Comparison of ENCODE assay signal across 23 cellular contexts in genomic region chr10:42780456-42780855, GRCh38. TPM values are rescaled to one million over a fixed set of nuclear protein-coding genes. Genes with fewer than 3 reads are reported as not detected.
DNase-seq lines count a peak whose midpoint lies in the region; ATAC-seq and TF ChIP-seq lines count a peak whose summit lies in the region.
"Had no signal": no experiment of that assay in that cellular context is flagged by ENCODE, and none has a peak within 500 bp of the region (broad histone marks: within the 10 kb centered on the region; RNA-seq: fewer than 3 reads in every experiment).

No MANE protein-coding gene starts in this region.

- H3K9me3 ChIP-seq in CD4-positive, CD25-positive, alpha-beta regulatory T cell (ENCODE audit: control insufficient read depth in 2 of 2, low read length in 2 of 2), result no peaks in the 10 kb centered on the region
- H3K9me3 ChIP-seq in lower lobe of right lung (no peaks in the 10 kb centered on the region), esophagus muscularis mucosa (no peaks in the 10 kb centered on the region)
- H3K9me3 ChIP-seq: BLaER1, stomach, upper lobe of right lung had no signal

- 91% methylated on average over 4 of the region's 4 CpGs for WGBS in esophagus muscularis mucosa

- H3K27ac ChIP-seq in CD4-positive, CD25-positive, alpha-beta regulatory T cell (ENCODE audit: insufficient read depth, low read length, poor library complexity, severe bottlenecking), result no peak overlapping the region
- H3K27ac ChIP-seq in lower lobe of right lung (no peak overlapping the region), esophagus muscularis mucosa (replicated peaks in 1 of 4) (no peak overlapping the region)
- H3K27ac ChIP-seq: BLaER1, stomach, upper lobe of right lung had no signal

- peaks cover 11% of the 10 kb centered on the region for H3K9me3 Mint-ChIP-seq in activated CD4-positive, alpha-beta T cell treated with anti-CD3 and anti-CD28 coated beads, Interleukin-2, amount 10 ng/mL, durations not matched to agents 24 days and 14 days
- peaks cover 0 to 3% (median 0%) of the 10 kb centered on the region in 7 donors for H3K9me3 Mint-ChIP-seq in CD4-positive, CD25-positive, alpha-beta regulatory T cell
- no peaks in the 10 kb centered on the region for H3K9me3 Mint-ChIP-seq in activated T-helper 17 cell treated with anti-CD3 and anti-CD28 coated beads, Interleukin-2, amount 50 U/mL, for 72 hours
- no peaks in the 10 kb centered on the region for H3K9me3 Mint-ChIP-seq in natural killer cell treated with Interleukin-12 subunit alpha and Interleukin-12 subunit beta and Interleukin-15 and Interleukin-18, amount 100 ng/mL, for 72 hours
- H3K9me3 Mint-ChIP-seq: endodermal cell had no signal

- H3K4me3 Mint-ChIP-seq in activated CD4-positive, alpha-beta T cell treated with anti-CD3 and anti-CD28 coated beads, Interleukin-2, amount 10 ng/mL, durations not matched to agents 24 days and 14 days, result peak overlapping the region; percentile 93
- peak overlapping the region; percentile 95 to 98 (median 96) for H3K4me3 Mint-ChIP-seq in CD4-positive, CD25-positive, alpha-beta regulatory T cell
- peak overlapping the region; percentile 96 for H3K4me3 Mint-ChIP-seq in activated T-helper 17 cell treated with anti-CD3 and anti-CD28 coated beads, Interleukin-2, amount 50 U/mL, for 72 hours
- H3K4me3 Mint-ChIP-seq in natural killer cell treated with Interleukin-12 subunit alpha and Interleukin-12 subunit beta and Interleukin-15 and Interleukin-18, amount 100 ng/mL, for 72 hours, result peak overlapping the region; percentile 97

- no peak for TF ChIP-seq EP300 in esophagus muscularis mucosa (IDR thresholded peaks at IDR 0.05)

- no peaks in the 10 kb centered on the region for H3K27me3 ChIP-seq in CD4-positive, CD25-positive, alpha-beta regulatory T cell (ENCODE audit: control insufficient read depth, insufficient read depth, low read length)
- H3K27me3 ChIP-seq in lower lobe of right lung (ENCODE audit: low read depth) (peaks cover 5% of the 10 kb centered on the region), esophagus muscularis mucosa (peaks cover 0 to 13% (median under 1%) of the 10 kb centered on the region in 4 donors)
- H3K27me3 ChIP-seq: BLaER1, upper lobe of right lung had no signal

- no peak for DNase-seq in activated CD4-positive, alpha-beta T cell treated with anti-CD3 and anti-CD28 coated beads, Interleukin-2, amount 10 ng/mL, durations not matched to agents 24 days and 14 days
- DNase-seq in activated CD4-positive, alpha-beta T cell treated with anti-CD3 and anti-CD28 coated beads, Interleukin-2, amount 50 U/mL, for 48 hours, result no peak
- DNase-seq in CD4-positive, CD25-positive, alpha-beta regulatory T cell, result no peak
- DNase-seq in natural killer cell treated with Interleukin-12 subunit alpha and Interleukin-12 subunit beta and Interleukin-15 and Interleukin-18, amount 100 ng/mL, for 72 hours (ENCODE audit: low spot score), result no peak
- DNase-seq in lower lobe of right lung, result no peak
- no peak for DNase-seq in foreskin fibroblast
- no peak for DNase-seq in esophagus muscularis mucosa (ENCODE audit: extremely low spot score)
- DNase-seq: activated CD8-positive, alpha-beta memory T cell treated with anti-CD3 and anti-CD28 coated beads for 24 hours; activated effector memory CD4-positive, alpha-beta T cell treated with Interleukin-2 at 50 U/mL for 16 hours; DMS153; endodermal cell; GF-D8; H7; head of caudate nucleus; NCI-H1105 treated with DMSO at 0.1 percent for 48 hours; NCI-H524 treated with DMSO at 0.1 percent for 48 hours; posterior cingulate gyrus; stimulated activated CD4-positive, alpha-beta T cell treated with anti-CD3 and anti-CD28 coated beads, Interleukin-1b, Interleukin-23, amount 100 ng/mL, for 48 hours; stomach; upper lobe of right lung had no signal

- peaks cover 8% of the 10 kb centered on the region for H3K36me3 Mint-ChIP-seq in activated CD4-positive, alpha-beta T cell treated with anti-CD3 and anti-CD28 coated beads, Interleukin-2, amount 10 ng/mL, durations not matched to agents 24 days and 14 days (ENCODE audit: low read depth)
- peaks cover 5% of the 10 kb centered on the region for H3K36me3 Mint-ChIP-seq in CD4-positive, CD25-positive, alpha-beta regulatory T cell
- peaks cover 23% of the 10 kb centered on the region for H3K36me3 Mint-ChIP-seq in activated T-helper 17 cell treated with anti-CD3 and anti-CD28 coated beads, Interleukin-2, amount 50 U/mL, for 72 hours (ENCODE audit: low read depth)
- peaks cover 15% of the 10 kb centered on the region for H3K36me3 Mint-ChIP-seq in natural killer cell treated with Interleukin-12 subunit alpha and Interleukin-12 subunit beta and Interleukin-15 and Interleukin-18, amount 100 ng/mL, for 72 hours

- H3K4me3 ChIP-seq in CD4-positive, CD25-positive, alpha-beta regulatory T cell (ENCODE audit: low read depth, low read length), result no peak overlapping the region
- no peak overlapping the region for H3K4me3 ChIP-seq in lower lobe of right lung
- no peak overlapping the region for H3K4me3 ChIP-seq in foreskin fibroblast (ENCODE audit: low read depth in 1 of 2, low read length in 2 of 2)
- H3K4me3 ChIP-seq in esophagus muscularis mucosa, result no peak overlapping the region
- H3K4me3 ChIP-seq: BLaER1, GM12878, stomach, upper lobe of right lung had no signal

- TF ChIP-seq POLR2A in esophagus muscularis mucosa (IDR thresholded peaks at IDR 0.05; ENCODE audit: low read depth), result no peak

- H3K36me3 ChIP-seq in CD4-positive, CD25-positive, alpha-beta regulatory T cell (ENCODE audit: control insufficient read depth, insufficient read depth, low read length), result peaks cover 12% of the 10 kb centered on the region
- H3K36me3 ChIP-seq in lower lobe of right lung, result peaks cover 13% of the 10 kb centered on the region
- peaks cover 1 to 14% (median 12%) of the 10 kb centered on the region in 4 donors for H3K36me3 ChIP-seq in esophagus muscularis mucosa

- H3K4me1 ChIP-seq in CD4-positive, CD25-positive, alpha-beta regulatory T cell (ENCODE audit: control insufficient read depth, insufficient read depth, low read length, poor library complexity, severe bottlenecking), result peaks cover 14% of the 10 kb centered on the region
- peaks cover 11% of the 10 kb centered on the region for H3K4me1 ChIP-seq in lower lobe of right lung
- H3K4me1 ChIP-seq in esophagus muscularis mucosa, result peaks cover 15 to 23% (median 20%) of the 10 kb centered on the region in 4 donors

- peaks cover 13% of the 10 kb centered on the region for H3K27me3 Mint-ChIP-seq in activated CD4-positive, alpha-beta T cell treated with anti-CD3 and anti-CD28 coated beads, Interleukin-2, amount 10 ng/mL, durations not matched to agents 24 days and 14 days
- peaks cover 5% of the 10 kb centered on the region for H3K27me3 Mint-ChIP-seq in CD4-positive, CD25-positive, alpha-beta regulatory T cell
- peaks cover 17% of the 10 kb centered on the region for H3K27me3 Mint-ChIP-seq in activated T-helper 17 cell treated with anti-CD3 and anti-CD28 coated beads, Interleukin-2, amount 50 U/mL, for 72 hours
- peaks cover 23 to 34% of the 10 kb centered on the region in 2 donors for H3K27me3 Mint-ChIP-seq in natural killer cell treated with Interleukin-12 subunit alpha and Interleukin-12 subunit beta and Interleukin-15 and Interleukin-18, amount 100 ng/mL, for 72 hours

- peak overlapping the region; percentile 37 for H3K27ac Mint-ChIP-seq in activated CD4-positive, alpha-beta T cell treated with anti-CD3 and anti-CD28 coated beads, Interleukin-2, amount 10 ng/mL, durations not matched to agents 24 days and 14 days
- peak overlapping the region in 2 of 3 donors; percentile 47 to 95 for H3K27ac Mint-ChIP-seq in CD4-positive, CD25-positive, alpha-beta regulatory T cell
- no peak overlapping the region for H3K27ac Mint-ChIP-seq in activated T-helper 17 cell treated with anti-CD3 and anti-CD28 coated beads, Interleukin-2, amount 50 U/mL, for 72 hours
- H3K27ac Mint-ChIP-seq in natural killer cell treated with Interleukin-12 subunit alpha and Interleukin-12 subunit beta and Interleukin-15 and Interleukin-18, amount 100 ng/mL, for 72 hours, result peak overlapping the region; percentile 90 to 92
- H3K27ac Mint-ChIP-seq: endodermal cell had no signal

- no peak for ATAC-seq in CD4-positive, CD25-positive, alpha-beta regulatory T cell (ENCODE audit: low read depth in 2 of 2)
- ATAC-seq in activated T-helper 17 cell treated with anti-CD3 and anti-CD28 coated beads, Interleukin-2, amount 50 U/mL, for 72 hours (replicated peaks), result no peak
- ATAC-seq in natural killer cell treated with Interleukin-12 subunit alpha and Interleukin-12 subunit beta and Interleukin-15 and Interleukin-18, amount 100 ng/mL, for 72 hours, result no peak
- ATAC-seq in lower lobe of right lung, result no peak
- ATAC-seq: GM12878, upper lobe of right lung had no signal

- intact Hi-C loops in activated CD4-positive, alpha-beta T cell treated with anti-CD3 and anti-CD28 coated beads, Interleukin-2, amount 10 ng/mL, durations not matched to agents 24 days and 14 days (cut with micrococcal nuclease), result loop anchor here (10.0 kb wide), 1 partner anchor 354 kb away; the partner anchor contains the start of gene CSGALNACT2
- intact Hi-C loops in lower lobe of right lung (cut with DNase I), result no loop called here
- intact Hi-C loops in esophagus muscularis mucosa (cut with DNase I), result loop anchor here (2.0 to 10.0 kb wide), 3 partner anchors 28 to 228 kb away; partner anchors contain the start of gene ZNF33B

- no peak for TF ChIP-seq CTCF in lower lobe of right lung (IDR thresholded peaks at IDR 0.05)
- no peak for TF ChIP-seq CTCF in foreskin fibroblast (IDR thresholded peaks at IDR 0.05; ENCODE audit: low read depth, low read length)
- no peak for TF ChIP-seq CTCF in esophagus muscularis mucosa (IDR thresholded peaks at IDR 0.05)

- H3K4me1 Mint-ChIP-seq in activated CD4-positive, alpha-beta T cell treated with anti-CD3 and anti-CD28 coated beads, Interleukin-2, amount 10 ng/mL, durations not matched to agents 24 days and 14 days, result peaks cover 14% of the 10 kb centered on the region
- H3K4me1 Mint-ChIP-seq in CD4-positive, CD25-positive, alpha-beta regulatory T cell, result peaks cover 7 to 40% (median 16%) of the 10 kb centered on the region in 4 donors
- H3K4me1 Mint-ChIP-seq in activated T-helper 17 cell treated with anti-CD3 and anti-CD28 coated beads, Interleukin-2, amount 50 U/mL, for 72 hours, result no peaks in the 10 kb centered on the region
- peaks cover 6 to 18% of the 10 kb centered on the region in 2 donors for H3K4me1 Mint-ChIP-seq in natural killer cell treated with Interleukin-12 subunit alpha and Interleukin-12 subunit beta and Interleukin-15 and Interleukin-18, amount 100 ng/mL, for 72 hours (ENCODE audit: low read depth in 2 of 2)
- H3K4me1 Mint-ChIP-seq: endodermal cell had no signal

RNA-seq across cellular contexts. Expression of gene BMS1, which starts 2.1 kb away (rescaled TPM):
- 38.4 and 39.3 TPM in 2 replicates for total RNA-seq in activated CD4-positive, alpha-beta T cell treated with anti-CD3 and anti-CD28 coated beads, Interleukin-2, amount 10 ng/mL, durations not matched to agents 24 days and 14 days
- 10.9 TPM for total RNA-seq in CD4-positive, CD25-positive, alpha-beta regulatory T cell
- 10 to 100 TPM in 2 of 4 donors, 1 to 10 TPM in 2; 8.6 to 11.7 (median 10.3) TPM for polyA plus RNA-seq in CD4-positive, CD25-positive, alpha-beta regulatory T cell
- total RNA-seq in activated T-helper 17 cell treated with anti-CD3 and anti-CD28 coated beads, Interleukin-2, amount 50 U/mL, for 72 hours, result 10 to 100 TPM; 15.8 to 26.7 TPM
- total RNA-seq in natural killer cell treated with Interleukin-12 subunit alpha and Interleukin-12 subunit beta and Interleukin-15 and Interleukin-18, amount 100 ng/mL, for 72 hours, result 10 to 100 TPM; 24.1 to 34.2 TPM
- total RNA-seq in lower lobe of right lung (12.5 TPM), esophagus muscularis mucosa (10 to 100 TPM; 10.4 to 14.6 (median 14.3) TPM)
